Comparison of ENCODE assay signal across 1 cellular context in the genomic region with DNA sequence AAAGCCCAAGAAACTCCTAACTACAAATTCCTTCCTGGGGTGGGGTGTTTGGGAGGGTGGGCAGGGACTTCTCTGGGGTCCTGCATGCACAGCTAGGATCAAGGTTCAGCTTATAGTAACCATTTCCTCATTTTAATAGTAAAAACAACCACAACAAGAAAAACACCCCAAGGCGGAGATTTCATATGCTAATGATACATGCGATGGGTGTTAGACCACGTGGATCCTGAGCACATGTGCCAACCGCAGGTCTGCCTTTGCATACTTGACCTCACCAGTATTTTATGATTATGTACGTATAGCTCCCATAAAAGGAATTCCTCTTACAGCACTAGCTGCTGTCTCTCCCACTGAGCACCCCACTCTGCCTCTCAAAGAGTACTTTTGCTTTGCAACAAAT.
TF ChIP-seq lines count a peak whose summit lies in the region.

No MANE protein-coding gene starts in this region.

TF ChIP-seq in IMR-90, 13 proteins besides CTCF, POLR2A, EP300 and RAD21 (continued from another document):
- TF ChIP-seq, protein P1, sequence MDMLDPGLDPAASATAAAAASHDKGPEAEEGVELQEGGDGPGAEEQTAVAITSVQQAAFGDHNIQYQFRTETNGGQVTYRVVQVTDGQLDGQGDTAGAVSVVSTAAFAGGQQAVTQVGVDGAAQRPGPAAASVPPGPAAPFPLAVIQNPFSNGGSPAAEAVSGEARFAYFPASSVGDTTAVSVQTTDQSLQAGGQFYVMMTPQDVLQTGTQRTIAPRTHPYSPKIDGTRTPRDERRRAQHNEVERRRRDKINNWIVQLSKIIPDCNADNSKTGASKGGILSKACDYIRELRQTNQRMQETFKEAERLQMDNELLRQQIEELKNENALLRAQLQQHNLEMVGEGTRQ (IDR thresholded peaks at IDR 0.05; ENCODE audit: low read depth, low read length), result no peak
- TF ChIP-seq CEBPB (IDR thresholded peaks at IDR 0.05; ENCODE audit: low read depth, low read length) (no peak), NFE2L2 (IDR thresholded peaks at IDR 0.05; ENCODE audit: low read depth, low read length) (no peak), FOS (IDR thresholded peaks at IDR 0.05; ENCODE audit: low read depth, low read length) (no peak), CHD1 (IDR thresholded peaks at IDR 0.05; ENCODE audit: low read depth, low read length) (no peak), MAFK (IDR thresholded peaks at IDR 0.05; ENCODE audit: low read depth, low read length) (no peak), BHLHE40 (IDR thresholded peaks at IDR 0.05; ENCODE audit: low read depth, low read length) (no peak), MAZ (IDR thresholded peaks at IDR 0.05; ENCODE audit: borderline replicate concordance, low read depth, low read length) (no peak), RCOR1 (IDR thresholded peaks at IDR 0.05; ENCODE audit: insufficient replicate concordance, low read length) (no peak)
- TF ChIP-seq, protein P2, sequence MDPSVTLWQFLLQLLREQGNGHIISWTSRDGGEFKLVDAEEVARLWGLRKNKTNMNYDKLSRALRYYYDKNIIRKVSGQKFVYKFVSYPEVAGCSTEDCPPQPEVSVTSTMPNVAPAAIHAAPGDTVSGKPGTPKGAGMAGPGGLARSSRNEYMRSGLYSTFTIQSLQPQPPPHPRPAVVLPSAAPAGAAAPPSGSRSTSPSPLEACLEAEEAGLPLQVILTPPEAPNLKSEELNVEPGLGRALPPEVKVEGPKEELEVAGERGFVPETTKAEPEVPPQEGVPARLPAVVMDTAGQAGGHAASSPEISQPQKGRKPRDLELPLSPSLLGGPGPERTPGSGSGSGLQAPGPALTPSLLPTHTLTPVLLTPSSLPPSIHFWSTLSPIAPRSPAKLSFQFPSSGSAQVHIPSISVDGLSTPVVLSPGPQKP (IDR thresholded peaks at IDR 0.05; ENCODE audit: borderline replicate concordance, low read depth, low read length), result no peak
